ENCODE assay signal across 17 cellular contexts in the genomic region with DNA sequence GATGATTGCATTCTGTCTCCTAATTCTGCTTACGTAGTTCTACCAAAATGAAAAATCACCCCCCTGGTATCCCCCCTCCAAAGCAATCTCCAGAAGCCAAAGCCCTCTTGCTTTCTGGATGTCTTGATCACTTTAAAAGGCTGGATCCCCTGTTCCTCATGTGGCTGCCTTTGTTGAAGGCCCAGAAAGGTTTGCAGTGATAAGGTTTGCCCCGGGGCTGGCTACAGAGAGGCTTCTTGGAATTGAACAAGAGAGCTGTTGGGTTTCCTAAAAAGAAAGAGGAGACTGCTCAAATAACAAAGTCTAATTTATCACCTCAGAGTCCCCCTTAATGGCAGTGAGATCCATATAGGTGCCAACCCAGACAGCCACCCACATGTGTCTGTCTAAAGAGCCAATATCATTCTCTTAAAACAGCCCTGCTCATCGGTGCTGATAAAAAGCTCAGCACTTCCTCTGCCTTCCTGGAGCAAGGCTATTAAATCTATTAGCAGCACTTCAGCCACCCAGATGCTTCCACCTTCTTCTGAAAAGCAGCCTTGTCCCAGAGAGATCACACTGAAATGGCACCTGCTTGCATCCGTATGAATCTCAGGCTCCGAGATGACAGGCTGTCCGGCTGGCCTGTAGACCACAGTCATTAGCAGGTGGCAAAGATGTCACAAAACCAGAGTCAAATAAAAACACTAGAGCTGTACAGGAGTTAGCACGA.
DNase-seq lines count a peak whose midpoint lies in the region; ATAC-seq and TF ChIP-seq lines count a peak whose summit lies in the region.
"Had no signal": no experiment of that assay in that cellular context is flagged by ENCODE, and none has a peak within 500 bp of the region (broad histone marks: within the 10 kb centered on the region; RNA-seq: fewer than 3 reads in every experiment).

No MANE protein-coding gene starts in this region.

- no peaks in the 10 kb centered on the region for H3F3A ChIP-seq in neural progenitor cell (ENCODE audit: low read depth)

- peaks cover 73% of the 10 kb centered on the region for H3K36me3 Mint-ChIP-seq in CD8-positive, alpha-beta T cell
- H3K36me3 Mint-ChIP-seq in glutamatergic neuron (ENCODE audit: unreplicated experiment): peaks cover 17% of the 10 kb centered on the region
- peaks cover 89% of the 10 kb centered on the region for H3K36me3 Mint-ChIP-seq in nephron progenitor cell (ENCODE audit: low read depth)
- H3K36me3 Mint-ChIP-seq in neural progenitor cell: peaks cover 44% of the 10 kb centered on the region

- no peak overlapping the region for H3K4me3 ChIP-seq in CD8-positive, alpha-beta T cell (ENCODE audit: low read depth, low read length)
- H3K4me3 ChIP-seq in SJCRH30 (no peak overlapping the region), neural progenitor cell (no peak overlapping the region)
- H3K4me3 ChIP-seq: GM23338 had no signal

- H3K79me2 ChIP-seq in neural progenitor cell (ENCODE audit: low read depth): no peaks in the 10 kb centered on the region

- TF ChIP-seq CTCF in CD8-positive, alpha-beta T cell (IDR thresholded peaks at IDR 0.05): no peak
- no peak for TF ChIP-seq CTCF in glutamatergic neuron (IDR thresholded peaks at IDR 0.05; ENCODE audit: partially characterized antibody, unreplicated experiment)
- no peak for TF ChIP-seq CTCF in nephron progenitor cell (IDR thresholded peaks at IDR 0.05)
- no peak for TF ChIP-seq CTCF in neural progenitor cell (IDR thresholded peaks at IDR 0.05)

- H3K4me3 Mint-ChIP-seq in CD8-positive, alpha-beta T cell: no peak overlapping the region
- H3K4me3 Mint-ChIP-seq in glutamatergic neuron (ENCODE audit: unreplicated experiment): no peak overlapping the region
- no peak overlapping the region for H3K4me3 Mint-ChIP-seq in nephron progenitor cell
- H3K4me3 Mint-ChIP-seq in neural progenitor cell: no peak overlapping the region
- H3K4me3 Mint-ChIP-seq: B cell; CD4-positive, alpha-beta memory T cell; GM23338 had no signal

- no peaks in the 10 kb centered on the region for H3K4me1 Mint-ChIP-seq in CD8-positive, alpha-beta T cell (ENCODE audit: low read depth)
- H3K4me1 Mint-ChIP-seq in glutamatergic neuron (ENCODE audit: low read depth, unreplicated experiment) (peaks cover 35% of the 10 kb centered on the region), nephron progenitor cell (peaks cover 12% of the 10 kb centered on the region), neural progenitor cell (peaks cover 4% of the 10 kb centered on the region)
- H3K4me1 Mint-ChIP-seq: B cell, GM23338 had no signal

- POLR2A ChIA-PET in CD8-positive, alpha-beta T cell (lab: Charles Lee): no interaction called here

- no peak for ATAC-seq in CD8-positive, alpha-beta T cell
- no peak for ATAC-seq in GM18519 (IDR thresholded peaks at IDR 0.05; ENCODE audit: low FRiP score, unreplicated experiment)
- ATAC-seq in GM18861 (IDR thresholded peaks at IDR 0.05; ENCODE audit: unreplicated experiment): no peak
- ATAC-seq: GM23338, HepG2 had no signal

- H3K4me2 ChIP-seq in neural progenitor cell: no peak overlapping the region
- H3K4me2 ChIP-seq: GM23338 had no signal

- no peak overlapping the region for H3K9ac ChIP-seq in neural progenitor cell

- no peaks in the 10 kb centered on the region for H4K20me1 ChIP-seq in neural progenitor cell (ENCODE audit: low read depth)

- H3K9me3 Mint-ChIP-seq in CD8-positive, alpha-beta T cell: peaks cover 17% of the 10 kb centered on the region
- H3K9me3 Mint-ChIP-seq in glutamatergic neuron (ENCODE audit: unreplicated experiment): peaks cover 14% of the 10 kb centered on the region
- peaks cover 31% of the 10 kb centered on the region for H3K9me3 Mint-ChIP-seq in nephron progenitor cell
- H3K9me3 Mint-ChIP-seq in neural progenitor cell: peaks cover 11% of the 10 kb centered on the region

- no peak overlapping the region for H3K27ac ChIP-seq in CD8-positive, alpha-beta T cell (ENCODE audit: low read depth, low read length)
- no peak overlapping the region for H3K27ac ChIP-seq in SJCRH30
- H3K27ac ChIP-seq in neural progenitor cell: no peak overlapping the region
- H3K27ac ChIP-seq: C4-2B had no signal

- no peaks in the 10 kb centered on the region for H3K27me3 Mint-ChIP-seq in CD8-positive, alpha-beta T cell (ENCODE audit: low read depth)
- H3K27me3 Mint-ChIP-seq in glutamatergic neuron (ENCODE audit: unreplicated experiment) (peaks cover 3% of the 10 kb centered on the region), nephron progenitor cell (ENCODE audit: low read depth, poor library complexity) (no peaks in the 10 kb centered on the region), neural progenitor cell (ENCODE audit: insufficient read depth, low read depth) (no peaks in the 10 kb centered on the region)
- H3K27me3 Mint-ChIP-seq: B cell; CD4-positive, alpha-beta memory T cell had no signal

- H3K9me3 ChIP-seq in CD8-positive, alpha-beta T cell (ENCODE audit: low read length): no peaks in the 10 kb centered on the region
- H3K9me3 ChIP-seq in SJCRH30 (replicated peaks) (no peaks in the 10 kb centered on the region), neural progenitor cell (ENCODE audit: low read depth) (no peaks in the 10 kb centered on the region)

- no peaks in the 10 kb centered on the region for H3K4me1 ChIP-seq in CD8-positive, alpha-beta T cell (ENCODE audit: insufficient read depth, low read length)
- H3K4me1 ChIP-seq in SJCRH30 (0 out of 2 replicates have a peak, but pooled peaks cover 3% of the 10 kb centered on the region), neural progenitor cell (no peaks in the 10 kb centered on the region)

- CTCF ChIA-PET in CD8-positive, alpha-beta T cell (lab: Charles Lee): interaction anchor here (1.5 kb wide), 1 partner anchor 42 kb away, joined by 4 read pairs; no protein-coding TSS in a partner anchor

- H2AFZ ChIP-seq in neural progenitor cell (replicated peaks): no peak overlapping the region
- H2AFZ ChIP-seq: GM23338 had no signal

- peak overlapping the region; percentile 2 for H3K27ac Mint-ChIP-seq in CD8-positive, alpha-beta T cell
- H3K27ac Mint-ChIP-seq in glutamatergic neuron (ENCODE audit: unreplicated experiment) (peak overlapping the region; percentile 84), nephron progenitor cell (peak overlapping the region; percentile 60), neural progenitor cell (no peak overlapping the region)
- H3K27ac Mint-ChIP-seq: B cell, GM23338 had no signal

- H3K36me3 ChIP-seq in CD8-positive, alpha-beta T cell (ENCODE audit: insufficient read depth, low read length): peaks cover 17% of the 10 kb centered on the region
- H3K36me3 ChIP-seq in SJCRH30 (peaks cover 23% of the 10 kb centered on the region), neural progenitor cell (peaks cover 12% of the 10 kb centered on the region)

- no peaks in the 10 kb centered on the region for H3K27me3 ChIP-seq in CD8-positive, alpha-beta T cell (ENCODE audit: insufficient read depth, low read length)
- H3K27me3 ChIP-seq in SJCRH30: no peaks in the 10 kb centered on the region
- H3K27me3 ChIP-seq in neural progenitor cell: no peaks in the 10 kb centered on the region

- intact Hi-C loops in CD8-positive, alpha-beta T cell (cut with DNase I, micrococcal nuclease): no loop called here

- DNase-seq in CD8-positive, alpha-beta T cell: no peak
- DNase-seq in SJCRH30 (peak; percentile 48 to 82), glutamatergic neuron (no peak), nephron progenitor cell (no peak), activated gamma-delta T cell (lab: John Stamatoyannopoulos, UW) (no peak), neural progenitor cell (ENCODE audit: low spot score) (no peak)
- DNase-seq: CD4-positive, alpha-beta memory T cell; COR-L47; DND-41; GF-D8; H7 had no signal

Comparison
In these comparisons a context has a peak if more than half of its experiments do, and no peak if none do; other contexts are left out.
1. DNase-seq: peak in SJCRH30 (2 of 2); none in CD8-positive, alpha-beta T cell (0 of 7), glutamatergic neuron (single experiment), nephron progenitor cell (single experiment), activated gamma-delta T cell (single experiment) and neural progenitor cell (single experiment).